ENCODE assay signal across 12 cellular contexts in the genomic region with DNA sequence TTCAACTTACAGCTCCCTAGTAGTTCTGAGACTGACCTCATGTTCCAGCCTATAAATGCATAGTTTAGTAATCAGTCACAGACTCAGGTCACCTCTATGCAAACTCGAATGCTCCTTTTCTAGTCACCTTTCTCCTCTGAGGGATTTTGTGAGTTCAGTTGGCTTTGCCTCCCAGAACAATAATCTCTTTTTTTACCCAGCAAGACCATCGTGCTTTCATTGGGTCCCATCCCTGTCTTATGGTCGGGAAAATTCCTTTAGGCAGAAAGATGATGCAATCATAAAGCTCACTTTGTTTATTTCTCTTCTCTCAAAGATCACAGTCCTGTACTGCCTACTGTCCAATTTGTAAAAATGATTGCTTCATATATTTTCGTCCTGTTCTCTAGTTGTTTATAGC. TPM values are rescaled to one million over a fixed set of nuclear protein-coding genes. Genes with fewer than 3 reads are reported as not detected.
A peak's percentile ranks its signal among the peaks of the same experiment; 100 is the strongest.
DNase-seq lines count a peak whose midpoint lies in the region; ATAC-seq, FAIRE-seq and TF ChIP-seq lines count a peak whose summit lies in the region.
"Had no signal": no experiment of that assay in that cellular context is flagged by ENCODE, and none has a peak within 500 bp of the region (broad histone marks: within the 10 kb centered on the region; RNA-seq: fewer than 3 reads in every experiment).

No MANE protein-coding gene starts in this region.

- intact Hi-C loops in Calu3 (cut with micrococcal nuclease; ENCODE audit: unreplicated experiment) = no loop called here

- CTCF ChIA-PET in Calu3 (lab: Charles Lee) = interaction anchor here (1.0 to 1.6 kb wide), 5 partner anchors 9 to 37 kb away, joined by 3 to 5 read pairs (median 3); no protein-coding TSS in a partner anchor

- no peaks in the 10 kb centered on the region for H3K4me1 ChIP-seq in upper lobe of left lung
- H3K4me1 ChIP-seq: heart right ventricle had no signal

- H3K4me3 Mint-ChIP-seq in Calu3 (ENCODE audit: low read depth, unreplicated experiment) (peak overlapping the region; percentile 31), mesothelial cell of epicardium (no peak overlapping the region)

- H3K9me3 Mint-ChIP-seq in Calu3 (ENCODE audit: low read depth, unreplicated experiment) (peaks cover 4% of the 10 kb centered on the region), mesothelial cell of epicardium (peaks cover 42% of the 10 kb centered on the region)

- WGBS in upper lobe of left lung, 2 donors = 63 to 65% methylated on average over 4 of the region's 4 CpGs

- TF ChIP-seq EP300 in upper lobe of left lung (IDR thresholded peaks at IDR 0.05) = no peak

- H3K27ac Mint-ChIP-seq in Calu3 (ENCODE audit: unreplicated experiment) (peak overlapping the region; percentile 89), mesothelial cell of epicardium (peak overlapping the region; percentile 26)

- BruUV-seq in Calu3 (replicated peaks; lab: Mats Ljungman, UMichigan) = no TSS peak

- H3K27ac ChIP-seq in upper lobe of left lung = no peak overlapping the region
- H3K27ac ChIP-seq: heart right ventricle had no signal

- no peaks in the 10 kb centered on the region for H3K27me3 Mint-ChIP-seq in Calu3 (ENCODE audit: unreplicated experiment)
- no peaks in the 10 kb centered on the region for H3K27me3 Mint-ChIP-seq in mesothelial cell of epicardium (ENCODE audit: low read depth)

- TF ChIP-seq CTCF in Calu3 (IDR thresholded peaks at IDR 0.05; ENCODE audit: unreplicated experiment) (no peak), bronchial epithelial cell (IDR thresholded peaks at IDR 0.05; ENCODE audit: insufficient read depth, low read length, severe bottlenecking) (no peak), mesothelial cell of epicardium (IDR thresholded peaks at IDR 0.05; ENCODE audit: unreplicated experiment) (no peak), upper lobe of left lung (IDR thresholded peaks at IDR 0.05) (no peak)

- no peak for TF ChIP-seq POLR2A in upper lobe of left lung (IDR thresholded peaks at IDR 0.05)

- no peak for ATAC-seq in HG03520 (IDR thresholded peaks at IDR 0.05; ENCODE audit: unreplicated experiment)
- ATAC-seq in upper lobe of left lung (ENCODE audit: low FRiP score in 2 of 2) = no peak
- ATAC-seq: heart right ventricle had no signal

- DNase-seq in Calu3 = peak; percentile 17
- peak; percentile 61 for DNase-seq in NCI-H226
- peak; percentile 49 for DNase-seq in bronchial epithelial cell (ENCODE audit: low read depth)
- no peak for DNase-seq in mesothelial cell of epicardium (ENCODE audit: low spot score in 2 of 2, unreplicated experiment in 2 of 2)
- DNase-seq in NCI-H69 (lab: John Stamatoyannopoulos, UW) = no peak
- DNase-seq in upper lobe of left lung = no peak
- DNase-seq in activated naive CD4-positive, alpha-beta T cell (lab: John Stamatoyannopoulos, UW) = no peak
- DNase-seq: C1 segment of cervical spinal cord; effector CD8-positive, alpha-beta T cell; heart right ventricle had no signal

- H3K27me3 ChIP-seq in bronchial epithelial cell (ENCODE audit: control insufficient read depth, insufficient read depth, low read length) (no peaks in the 10 kb centered on the region), upper lobe of left lung (no peaks in the 10 kb centered on the region)
- H3K27me3 ChIP-seq: heart right ventricle had no signal

- H3K9me3 ChIP-seq in upper lobe of left lung = no peaks in the 10 kb centered on the region

- H3K36me3 ChIP-seq in bronchial epithelial cell (ENCODE audit: control insufficient read depth, insufficient read depth, low read length) (no peaks in the 10 kb centered on the region), upper lobe of left lung (no peaks in the 10 kb centered on the region)
- H3K36me3 ChIP-seq: heart right ventricle had no signal

- H3K4me3 ChIP-seq in bronchial epithelial cell (ENCODE audit: low read depth, low read length) (no peak overlapping the region), upper lobe of left lung (no peak overlapping the region)
- H3K4me3 ChIP-seq: heart right ventricle had no signal

- H3K4me1 Mint-ChIP-seq in Calu3 (ENCODE audit: low read depth, unreplicated experiment) (peaks cover 30% of the 10 kb centered on the region), mesothelial cell of epicardium (peaks cover 10% of the 10 kb centered on the region)

- FAIRE-seq in bronchial epithelial cell (lab: Jason Lieb, UNC) = no peak
- FAIRE-seq: TTC549 had no signal

- H3K36me3 Mint-ChIP-seq in Calu3 (ENCODE audit: insufficient read depth, unreplicated experiment) (no peaks in the 10 kb centered on the region), mesothelial cell of epicardium (peaks cover 32% of the 10 kb centered on the region)

RNA-seq across cellular contexts. Expression of a gene that starts 38.4 kb away (rescaled TPM):
- total RNA-seq in Calu3 (2022) (2.4 and 2.9 TPM in 2 replicates), bronchial epithelial cell (9.0 and 23.7 TPM in 2 replicates), mesothelial cell of epicardium (111 to 126 TPM (median 120 TPM) in 3 replicates), upper lobe of left lung (under 1 TPM in 2 of 6 donors, not detected in 4; 0.77 to 0.98 TPM)

Comparison
In these comparisons a context has a peak if more than half of its experiments do, and no peak if none do; other contexts are left out.
1. DNase-seq: peak in Calu3 (single experiment), NCI-H226 (single experiment) and bronchial epithelial cell (single experiment); none in mesothelial cell of epicardium (0 of 2), NCI-H69 (single experiment), upper lobe of left lung (0 of 2) and activated naive CD4-positive, alpha-beta T cell (0 of 4).